Comparison of ENCODE assay signal across 8 cellular contexts in the genomic region with DNA sequence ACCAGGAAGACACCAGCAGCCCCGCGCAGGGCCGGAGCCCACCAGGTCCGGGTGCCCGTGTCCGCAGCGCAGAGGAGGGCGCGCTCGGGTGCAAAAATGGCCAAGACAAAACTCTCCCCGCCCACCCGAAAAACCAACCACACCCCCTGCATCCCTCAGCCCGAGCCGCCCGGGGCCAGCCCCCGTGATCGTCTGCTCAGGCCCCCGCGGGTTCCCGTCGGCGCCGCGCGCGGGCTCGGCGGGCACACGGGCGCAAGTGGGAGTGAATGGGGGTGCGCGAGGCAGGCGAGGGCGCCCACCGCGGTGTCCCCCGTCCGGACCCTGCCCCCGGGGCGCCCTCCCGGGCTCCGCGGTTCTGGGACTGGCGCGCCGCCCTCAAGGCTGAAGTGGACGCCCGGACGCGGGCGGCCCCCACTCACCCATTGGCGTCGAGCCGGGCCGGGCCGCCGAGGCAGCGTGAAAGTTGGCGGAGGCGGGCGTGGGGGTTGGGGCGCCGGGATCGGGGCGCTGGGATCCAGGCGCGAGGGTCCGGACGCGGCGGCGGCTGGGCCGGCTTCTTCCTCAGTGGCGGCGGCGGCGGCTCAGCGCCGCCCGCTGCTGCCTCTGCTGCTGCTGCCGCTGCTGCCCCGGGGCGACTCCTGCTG. TPM values are rescaled to one million over a fixed set of nuclear protein-coding genes. Genes with fewer than 3 reads are reported as not detected.
A peak's percentile ranks its signal among the peaks of the same experiment; 100 is the strongest.
DNase-seq lines count a peak whose midpoint lies in the region; ATAC-seq and TF ChIP-seq lines count a peak whose summit lies in the region.

No MANE protein-coding gene starts in this region.

- H3K27me3 Mint-ChIP-seq in activated T-helper 17 cell treated with anti-CD3 and anti-CD28 coated beads, Interleukin-2, amount 50 U/mL, for 72 hours: no peaks in the 10 kb centered on the region
- peaks cover 2% of the 10 kb centered on the region for H3K27me3 Mint-ChIP-seq in progenitor cell of endocrine pancreas

- ATAC-seq in activated T-helper 17 cell treated with anti-CD3 and anti-CD28 coated beads, Interleukin-2, amount 50 U/mL, for 72 hours (replicated peaks): peak; percentile 22
- ATAC-seq in Right ventricle myocardium superior (ENCODE audit: poor library complexity): peak; percentile 60
- ATAC-seq in GM18870 (IDR thresholded peaks at IDR 0.05; ENCODE audit: unreplicated experiment): no peak

- peaks cover 14% of the 10 kb centered on the region for H3K27me3 ChIP-seq in HUES6 (ENCODE audit: control insufficient read depth, insufficient read depth, low read length)

- H3K4me3 Mint-ChIP-seq in activated T-helper 17 cell treated with anti-CD3 and anti-CD28 coated beads, Interleukin-2, amount 50 U/mL, for 72 hours: peak overlapping the region; percentile 75
- H3K4me3 Mint-ChIP-seq in progenitor cell of endocrine pancreas (ENCODE audit: low read depth): peak overlapping the region; percentile 72

- peak; percentile 49 for DNase-seq in GM13976 (ENCODE audit: low spot score)
- peak; percentile 47 for DNase-seq in Right ventricle myocardium superior
- peak; percentile 10 for DNase-seq in progenitor cell of endocrine pancreas (ENCODE audit: low spot score, unreplicated experiment)
- no peak for DNase-seq in COLO829 (ENCODE audit: low spot score)
- DNase-seq in NCI-H1694 treated with DMSO at 0.1 percent for 48 hours (lab: John Stamatoyannopoulos, UW): no peak

- H3K9me3 Mint-ChIP-seq in activated T-helper 17 cell treated with anti-CD3 and anti-CD28 coated beads, Interleukin-2, amount 50 U/mL, for 72 hours: no peaks in the 10 kb centered on the region
- H3K9me3 Mint-ChIP-seq in progenitor cell of endocrine pancreas (ENCODE audit: low read depth): peaks cover 11% of the 10 kb centered on the region

- in situ Hi-C loops in GM13976 (cut with MboI; ENCODE audit: low sequenced_read_pairs, unreplicated experiment): loop anchor here (25.0 kb wide), 1 partner anchor 525 kb away; no protein-coding TSS in a partner anchor

- no peak for TF ChIP-seq CTCF in GM13976 (IDR thresholded peaks at IDR 0.05; ENCODE audit: borderline replicate concordance, control extremely low read depth, extremely low read depth, insufficient read depth, missing control alignments)
- TF ChIP-seq CTCF in progenitor cell of endocrine pancreas (IDR thresholded peaks at IDR 0.05; ENCODE audit: unreplicated experiment): no peak

- H3K9me3 ChIP-seq in HUES6 (ENCODE audit: control insufficient read depth, insufficient read depth, low read depth, low read length): no peaks in the 10 kb centered on the region

- peaks cover 18% of the 10 kb centered on the region for H3K4me1 ChIP-seq in HUES6 (ENCODE audit: control insufficient read depth, insufficient read depth, low read length)

- H3K27ac ChIP-seq in HUES6 (ENCODE audit: low read depth, low read length): peak overlapping the region; percentile 20; the same call in 1 of the 2 replicates

- H3K4me3 ChIP-seq in HUES6 (ENCODE audit: low read depth, low read length): peak overlapping the region; percentile 66

- no peaks in the 10 kb centered on the region for H3K36me3 Mint-ChIP-seq in activated T-helper 17 cell treated with anti-CD3 and anti-CD28 coated beads, Interleukin-2, amount 50 U/mL, for 72 hours (ENCODE audit: low read depth)
- no peaks in the 10 kb centered on the region for H3K36me3 Mint-ChIP-seq in progenitor cell of endocrine pancreas (ENCODE audit: insufficient read depth)

- H3K4me1 Mint-ChIP-seq in activated T-helper 17 cell treated with anti-CD3 and anti-CD28 coated beads, Interleukin-2, amount 50 U/mL, for 72 hours: peaks cover 16% of the 10 kb centered on the region
- H3K4me1 Mint-ChIP-seq in progenitor cell of endocrine pancreas (ENCODE audit: low read depth): no peaks in the 10 kb centered on the region

- peak overlapping the region; percentile 58 for H3K9ac ChIP-seq in HUES6 (ENCODE audit: low read length)

- H3K36me3 ChIP-seq in HUES6 (ENCODE audit: control insufficient read depth, insufficient read depth, low read length): no peaks in the 10 kb centered on the region

- intact Hi-C loops in Right ventricle myocardium superior (cut with DNase I): loop anchor here (5.0 kb wide), 3 partner anchors 150 to 515 kb away; no protein-coding TSS in a partner anchor

- no peak overlapping the region for H3K27ac Mint-ChIP-seq in activated T-helper 17 cell treated with anti-CD3 and anti-CD28 coated beads, Interleukin-2, amount 50 U/mL, for 72 hours
- H3K27ac Mint-ChIP-seq in progenitor cell of endocrine pancreas: no peak overlapping the region

RNA-seq across cellular contexts. Expression of a gene that starts 0.4 kb away (rescaled TPM):
- 10 to 100 TPM; 84.5 to 95.8 TPM for total RNA-seq in activated T-helper 17 cell treated with anti-CD3 and anti-CD28 coated beads, Interleukin-2, amount 50 U/mL, for 72 hours
- total RNA-seq in Right ventricle myocardium superior: 61.2 TPM
- 16.8 and 19.2 TPM in 2 replicates for total RNA-seq in progenitor cell of endocrine pancreas

Comparison
In these comparisons a context has a peak if more than half of its experiments do, and no peak if none do; other contexts are left out.
1. DNase-seq: peak in GM13976 (single experiment), Right ventricle myocardium superior (single experiment) and progenitor cell of endocrine pancreas (single experiment); none in COLO829 (single experiment) and NCI-H1694 treated with DMSO at 0.1 percent for 48 hours (single experiment).